In the genomic region with DNA sequence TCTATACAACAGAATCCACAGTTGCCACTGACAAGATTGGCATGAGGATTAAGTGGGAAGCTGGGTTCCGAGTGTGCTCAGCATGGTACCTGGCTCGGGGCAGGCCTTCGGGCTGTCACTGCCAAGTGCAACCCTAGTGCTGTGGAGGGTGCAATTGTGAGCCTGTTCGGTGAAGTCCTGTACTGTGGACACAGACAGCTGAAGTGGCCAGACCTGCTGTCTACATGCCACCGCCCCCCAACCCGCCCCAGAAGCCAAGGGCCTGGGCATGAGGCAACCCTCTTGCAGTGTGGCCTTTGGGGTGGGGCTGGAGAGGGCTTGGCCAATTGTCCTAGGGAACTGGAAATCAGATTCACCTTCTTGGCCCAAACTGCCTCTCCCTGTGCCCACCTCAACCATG, we compare ENCODE assay signal across 23 cellular contexts. TPM values are rescaled to one million over a fixed set of nuclear protein-coding genes. Genes with fewer than 3 reads are reported as not detected.
DNase-seq lines count a peak whose midpoint lies in the region; ATAC-seq and TF ChIP-seq lines count a peak whose summit lies in the region.
"Had no signal": no experiment of that assay in that cellular context is flagged by ENCODE, and none has a peak within 500 bp of the region (broad histone marks: within the 10 kb centered on the region; RNA-seq: fewer than 3 reads in every experiment).

No MANE protein-coding gene starts in this region.

- DNase-seq in COLO668 (lab: John Stamatoyannopoulos, UW; ENCODE audit: unreplicated experiment) = peak; percentile 45
- no peak for DNase-seq in MM.1S
- DNase-seq in central memory CD8-positive, alpha-beta T cell (ENCODE audit: low spot score in 2 of 2) = no peak
- peak; percentile 77 for DNase-seq in upper lobe of right lung
- DNase-seq in cerebellar nuclear complex (lab: John Stamatoyannopoulos, UW) = no peak
- no peak for DNase-seq in medulla oblongata (ENCODE audit: extremely low spot score)
- DNase-seq in natural killer cell treated with Interleukin-12 subunit alpha and Interleukin-12 subunit beta and Interleukin-15 and Interleukin-18, amount 100 ng/mL, for 72 hours (ENCODE audit: low spot score) = no peak
- DNase-seq: BE2C; Caco-2; CD4-positive, alpha-beta T cell; DMS 273 treated with DMSO at 0.1 percent for 48 hours; GOT3; Kasumi-1; NCI-H1048; NCI-H1417 treated with DMSO at 0.1 percent for 48 hours; NCI-H187; NCI-H226; NCI-H510A treated with DMSO at 0.1 percent for 48 hours; NCI-H774; NK-92 treated with Interleukin-12 subunit alpha and Interleukin-12 subunit beta, amount 100 ng/mL, for 24 hours; T-helper 1 cell had no signal

- peaks cover 16% of the 10 kb centered on the region for H3F3A ChIP-seq in MM.1S (ENCODE audit: insufficient read depth, low read length)

- intact Hi-C loops in upper lobe of right lung (cut with DNase I) = no loop called here

- H3K4me3 ChIP-seq in MM.1S (ENCODE audit: low read length) (no peak overlapping the region), upper lobe of right lung (no peak overlapping the region)
- H3K4me3 ChIP-seq: SJSA1 had no signal

- H3K4me2 ChIP-seq in MM.1S (ENCODE audit: low read depth, low read length) = peak overlapping the region; percentile 60; the same call in 1 of the 2 replicates

- peaks cover 22% of the 10 kb centered on the region for H3K4me1 ChIP-seq in MM.1S (ENCODE audit: low read length)
- H3K4me1 ChIP-seq in upper lobe of right lung = peaks cover 6% of the 10 kb centered on the region
- H3K4me1 ChIP-seq: Caco-2 had no signal

- no peak overlapping the region for H3K9ac ChIP-seq in MM.1S (ENCODE audit: low read length)

- no peak for TF ChIP-seq CTCF in MM.1S (IDR thresholded peaks at IDR 0.05; ENCODE audit: low read length)
- TF ChIP-seq CTCF in upper lobe of right lung (IDR thresholded peaks at IDR 0.05) = no peak

- H3K9me3 Mint-ChIP-seq in central memory CD8-positive, alpha-beta T cell = no peaks in the 10 kb centered on the region
- no peaks in the 10 kb centered on the region for H3K9me3 Mint-ChIP-seq in natural killer cell treated with Interleukin-12 subunit alpha and Interleukin-12 subunit beta and Interleukin-15 and Interleukin-18, amount 100 ng/mL, for 72 hours
- H3K9me3 Mint-ChIP-seq: CD4-positive, alpha-beta T cell had no signal

- H3K27me3 ChIP-seq in MM.1S (replicated peaks; ENCODE audit: insufficient read depth, low read length) (peaks cover 73% of the 10 kb centered on the region), upper lobe of right lung (peaks cover 53% of the 10 kb centered on the region)

- ATAC-seq in central memory CD8-positive, alpha-beta T cell (replicated peaks; ENCODE audit: extremely low read depth, poor library complexity, severe bottlenecking) = no peak
- peak; percentile 66 for ATAC-seq in upper lobe of right lung
- no peak for ATAC-seq in natural killer cell treated with Interleukin-12 subunit alpha and Interleukin-12 subunit beta and Interleukin-15 and Interleukin-18, amount 100 ng/mL, for 72 hours
- ATAC-seq: Right ventricle myocardium inferior had no signal

- no peaks in the 10 kb centered on the region for H3K9me2 ChIP-seq in MM.1S (replicated peaks; ENCODE audit: insufficient read depth, low read length)

- no peak overlapping the region for H2AFZ ChIP-seq in MM.1S (ENCODE audit: low read length)

- no peaks in the 10 kb centered on the region for H3K79me2 ChIP-seq in MM.1S (ENCODE audit: low read length)

- peak overlapping the region; percentile 13 for H3K4me3 Mint-ChIP-seq in central memory CD8-positive, alpha-beta T cell
- no peak overlapping the region for H3K4me3 Mint-ChIP-seq in natural killer cell treated with Interleukin-12 subunit alpha and Interleukin-12 subunit beta and Interleukin-15 and Interleukin-18, amount 100 ng/mL, for 72 hours
- H3K4me3 Mint-ChIP-seq: CD4-positive, alpha-beta T cell had no signal

- H3K4me1 Mint-ChIP-seq in central memory CD8-positive, alpha-beta T cell = peaks cover 26% of the 10 kb centered on the region
- H3K4me1 Mint-ChIP-seq in natural killer cell treated with Interleukin-12 subunit alpha and Interleukin-12 subunit beta and Interleukin-15 and Interleukin-18, amount 100 ng/mL, for 72 hours (ENCODE audit: low read depth in 2 of 2) = peaks cover 19 to 22% of the 10 kb centered on the region in 2 donors

- H3K36me3 ChIP-seq in MM.1S (replicated peaks; ENCODE audit: insufficient read depth, low read length) (no peaks in the 10 kb centered on the region), upper lobe of right lung (no peaks in the 10 kb centered on the region)
- H3K36me3 ChIP-seq: BE2C, SJSA1 had no signal

- H4K20me1 ChIP-seq in MM.1S (ENCODE audit: insufficient read depth, low read length) = no peaks in the 10 kb centered on the region

- H3K27ac ChIP-seq in MM.1S (ENCODE audit: low read length) = no peak overlapping the region
- no peak overlapping the region for H3K27ac ChIP-seq in upper lobe of right lung
- H3K27ac ChIP-seq: SJSA1 had no signal

- H3K9me3 ChIP-seq in MM.1S (replicated peaks; ENCODE audit: insufficient read depth, low read length) = no peaks in the 10 kb centered on the region
- no peaks in the 10 kb centered on the region for H3K9me3 ChIP-seq in upper lobe of right lung
- H3K9me3 ChIP-seq: BE2C, Caco-2, SJSA1 had no signal

- peaks cover 3% of the 10 kb centered on the region for H3K36me3 Mint-ChIP-seq in central memory CD8-positive, alpha-beta T cell (ENCODE audit: insufficient read depth)
- no peaks in the 10 kb centered on the region for H3K36me3 Mint-ChIP-seq in natural killer cell treated with Interleukin-12 subunit alpha and Interleukin-12 subunit beta and Interleukin-15 and Interleukin-18, amount 100 ng/mL, for 72 hours

- no peak overlapping the region for H3K27ac Mint-ChIP-seq in central memory CD8-positive, alpha-beta T cell (ENCODE audit: low read depth)
- H3K27ac Mint-ChIP-seq in natural killer cell treated with Interleukin-12 subunit alpha and Interleukin-12 subunit beta and Interleukin-15 and Interleukin-18, amount 100 ng/mL, for 72 hours = no peak overlapping the region
- H3K27ac Mint-ChIP-seq: CD4-positive, alpha-beta T cell had no signal

- H3K27me3 Mint-ChIP-seq in central memory CD8-positive, alpha-beta T cell = peaks cover 57% of the 10 kb centered on the region
- peaks cover 32 to 49% of the 10 kb centered on the region in 2 donors for H3K27me3 Mint-ChIP-seq in natural killer cell treated with Interleukin-12 subunit alpha and Interleukin-12 subunit beta and Interleukin-15 and Interleukin-18, amount 100 ng/mL, for 72 hours

RNA-seq across cellular contexts. Expression of a gene that starts 15.6 kb away (rescaled TPM):
- 1.0 TPM for total RNA-seq in upper lobe of right lung
- not detected for total RNA-seq in natural killer cell treated with Interleukin-12 subunit alpha and Interleukin-12 subunit beta and Interleukin-15 and Interleukin-18, amount 100 ng/mL, for 72 hours
- total RNA-seq: Caco-2; CD4-positive, alpha-beta T cell had no signal

Comparison
In these comparisons a context has a peak if more than half of its experiments do, and no peak if none do; other contexts are left out.
1. DNase-seq: peak in COLO668 (single experiment) and upper lobe of right lung (single experiment); none in MM.1S (single experiment), central memory CD8-positive, alpha-beta T cell (0 of 2), cerebellar nuclear complex (0 of 2), medulla oblongata (single experiment) and natural killer cell treated with Interleukin-12 subunit alpha and Interleukin-12 subunit beta and Interleukin-15 and Interleukin-18, amount 100 ng/mL, for 72 hours (single experiment).